ENCODE assay signal across 1 cellular context in the genomic region with DNA sequence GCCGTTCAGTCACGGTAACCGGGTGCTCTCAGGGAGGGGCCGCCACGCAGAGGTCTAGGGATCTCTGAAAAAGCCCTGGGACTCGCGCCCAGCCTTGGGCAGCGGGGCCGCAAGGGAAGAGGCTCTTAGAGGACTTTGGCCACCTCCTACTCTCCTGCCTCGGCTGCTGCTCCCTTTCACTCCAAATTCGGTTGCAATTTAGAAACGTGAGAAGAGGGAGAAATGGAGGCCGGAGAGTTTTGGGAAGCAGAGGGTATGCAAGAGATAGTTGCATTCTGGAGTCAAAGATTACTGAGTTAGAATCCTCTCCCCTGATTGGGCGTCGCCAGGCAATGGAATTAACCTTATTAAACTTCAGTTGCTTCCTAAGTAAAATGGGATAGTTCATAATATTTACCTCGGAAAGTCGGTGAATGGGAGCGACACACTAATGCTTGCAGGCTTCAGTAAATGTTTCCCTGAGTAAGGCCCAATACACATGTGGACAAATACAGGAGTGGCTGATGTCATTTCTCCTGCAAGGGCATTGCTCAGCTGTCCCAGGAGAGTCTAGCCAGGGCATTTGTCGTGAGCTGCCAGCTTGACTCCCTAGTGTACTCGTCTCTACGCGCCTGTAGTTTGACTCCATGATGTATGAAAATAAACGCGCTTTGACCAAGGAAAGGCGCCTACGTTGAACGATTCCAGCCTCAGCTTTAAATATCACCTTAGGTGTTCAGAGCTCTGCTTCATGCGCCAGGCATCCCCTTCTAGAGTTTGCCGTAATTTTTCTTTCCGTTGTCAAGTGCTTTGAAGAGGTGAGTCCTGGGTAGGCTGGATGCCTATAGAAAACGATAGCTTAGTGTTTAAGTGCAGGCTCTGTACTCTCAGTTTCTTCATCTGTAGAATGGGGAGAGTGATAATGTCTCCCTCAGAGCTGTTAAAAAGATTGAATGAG.
TF ChIP-seq lines count a peak whose summit lies in the region.

No MANE protein-coding gene starts in this region.

TF ChIP-seq in HepG2, 621 proteins besides CTCF, POLR2A, EP300 and RAD21 (continued from another document and continues in another):
- TF ChIP-seq PRMT3 (CRISPR knock-in tag; IDR thresholded peaks at IDR 0.05; ENCODE audit: borderline replicate concordance, low read depth) = no peak
- peak; percentile 23; the same call in 1 of the 2 replicates for TF ChIP-seq ZNF768 (CRISPR knock-in tag; IDR thresholded peaks at IDR 0.05)
- TF ChIP-seq ZNF567 (CRISPR knock-in tag; IDR thresholded peaks at IDR 0.05; ENCODE audit: borderline replicate concordance) = no peak
- 0 out of 2 replicates have a peak, but pooled peaks have one; percentile 27 for TF ChIP-seq ZKSCAN8 (CRISPR knock-in tag; IDR thresholded peaks at IDR 0.05; ENCODE audit: borderline replicate concordance)
- TF ChIP-seq, protein P1, sequence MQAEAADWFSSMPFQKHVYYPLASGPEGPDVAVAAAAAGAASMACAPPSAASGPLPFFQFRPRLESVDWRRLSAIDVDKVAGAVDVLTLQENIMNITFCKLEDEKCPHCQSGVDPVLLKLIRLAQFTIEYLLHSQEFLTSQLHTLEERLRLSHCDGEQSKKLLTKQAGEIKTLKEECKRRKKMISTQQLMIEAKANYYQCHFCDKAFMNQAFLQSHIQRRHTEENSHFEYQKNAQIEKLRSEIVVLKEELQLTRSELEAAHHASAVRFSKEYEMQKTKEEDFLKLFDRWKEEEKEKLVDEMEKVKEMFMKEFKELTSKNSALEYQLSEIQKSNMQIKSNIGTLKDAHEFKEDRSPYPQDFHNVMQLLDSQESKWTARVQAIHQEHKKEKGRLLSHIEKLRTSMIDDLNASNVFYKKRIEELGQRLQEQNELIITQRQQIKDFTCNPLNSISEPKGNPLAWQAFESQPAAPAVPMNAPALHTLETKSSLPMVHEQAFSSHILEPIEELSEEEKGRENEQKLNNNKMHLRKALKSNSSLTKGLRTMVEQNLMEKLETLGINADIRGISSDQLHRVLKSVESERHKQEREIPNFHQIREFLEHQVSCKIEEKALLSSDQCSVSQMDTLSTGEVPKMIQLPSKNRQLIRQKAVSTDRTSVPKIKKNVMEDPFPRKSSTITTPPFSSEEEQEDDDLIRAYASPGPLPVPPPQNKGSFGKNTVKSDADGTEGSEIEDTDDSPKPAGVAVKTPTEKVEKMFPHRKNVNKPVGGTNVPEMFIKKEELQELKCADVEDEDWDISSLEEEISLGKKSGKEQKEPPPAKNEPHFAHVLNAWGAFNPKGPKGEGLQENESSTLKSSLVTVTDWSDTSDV (CRISPR knock-in tag; IDR thresholded peaks at IDR 0.05) = no peak
- no peak for TF ChIP-seq GZF1 (CRISPR knock-in tag; IDR thresholded peaks at IDR 0.05)
- no peak; the same call in 1 of the 2 replicates for TF ChIP-seq ZIK1 (CRISPR knock-in tag; IDR thresholded peaks at IDR 0.05; ENCODE audit: borderline replicate concordance, low read depth)
- TF ChIP-seq NCOA2 (CRISPR knock-in tag; IDR thresholded peaks at IDR 0.05) = peak; percentile 22; the same call in 1 of the 2 replicates
- no peak for TF ChIP-seq SOX5 (CRISPR knock-in tag; IDR thresholded peaks at IDR 0.05; ENCODE audit: borderline replicate concordance)
- TF ChIP-seq ZNF296 (CRISPR knock-in tag; conservative IDR thresholded peaks at IDR 0.05) = 0 out of 2 replicates have a peak, but pooled peaks have one; percentile 28
- 0 out of 2 replicates have a peak, but pooled peaks have one; percentile 13 for TF ChIP-seq ZNF891 (CRISPR knock-in tag; IDR thresholded peaks at IDR 0.05)
- no peak for TF ChIP-seq DPF2 (CRISPR knock-in tag; IDR thresholded peaks at IDR 0.05; ENCODE audit: borderline replicate concordance, low read depth)
- TF ChIP-seq NFYB (CRISPR knock-in tag; IDR thresholded peaks at IDR 0.05) = no peak
- TF ChIP-seq, protein P2, sequence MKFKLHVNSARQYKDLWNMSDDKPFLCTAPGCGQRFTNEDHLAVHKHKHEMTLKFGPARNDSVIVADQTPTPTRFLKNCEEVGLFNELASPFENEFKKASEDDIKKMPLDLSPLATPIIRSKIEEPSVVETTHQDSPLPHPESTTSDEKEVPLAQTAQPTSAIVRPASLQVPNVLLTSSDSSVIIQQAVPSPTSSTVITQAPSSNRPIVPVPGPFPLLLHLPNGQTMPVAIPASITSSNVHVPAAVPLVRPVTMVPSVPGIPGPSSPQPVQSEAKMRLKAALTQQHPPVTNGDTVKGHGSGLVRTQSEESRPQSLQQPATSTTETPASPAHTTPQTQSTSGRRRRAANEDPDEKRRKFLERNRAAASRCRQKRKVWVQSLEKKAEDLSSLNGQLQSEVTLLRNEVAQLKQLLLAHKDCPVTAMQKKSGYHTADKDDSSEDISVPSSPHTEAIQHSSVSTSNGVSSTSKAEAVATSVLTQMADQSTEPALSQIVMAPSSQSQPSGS (CRISPR knock-in tag; IDR thresholded peaks at IDR 0.05) = no peak; the same call in 1 of the 2 replicates
- TF ChIP-seq NFATC3 (CRISPR knock-in tag; IDR thresholded peaks at IDR 0.05) = no peak
- 0 out of 2 replicates have a peak, but pooled peaks have one; percentile 11 for TF ChIP-seq EED (CRISPR knock-in tag; IDR thresholded peaks at IDR 0.05)
- peak; percentile 64; the same call in 1 of the 2 replicates for TF ChIP-seq CEBPG (CRISPR knock-in tag; IDR thresholded peaks at IDR 0.05)
- TF ChIP-seq NCOA5 (CRISPR knock-in tag; IDR thresholded peaks at IDR 0.05) = no peak
- peak; percentile 87 for TF ChIP-seq SRY (CRISPR knock-in tag; IDR thresholded peaks at IDR 0.05)
- TF ChIP-seq, protein P3, sequence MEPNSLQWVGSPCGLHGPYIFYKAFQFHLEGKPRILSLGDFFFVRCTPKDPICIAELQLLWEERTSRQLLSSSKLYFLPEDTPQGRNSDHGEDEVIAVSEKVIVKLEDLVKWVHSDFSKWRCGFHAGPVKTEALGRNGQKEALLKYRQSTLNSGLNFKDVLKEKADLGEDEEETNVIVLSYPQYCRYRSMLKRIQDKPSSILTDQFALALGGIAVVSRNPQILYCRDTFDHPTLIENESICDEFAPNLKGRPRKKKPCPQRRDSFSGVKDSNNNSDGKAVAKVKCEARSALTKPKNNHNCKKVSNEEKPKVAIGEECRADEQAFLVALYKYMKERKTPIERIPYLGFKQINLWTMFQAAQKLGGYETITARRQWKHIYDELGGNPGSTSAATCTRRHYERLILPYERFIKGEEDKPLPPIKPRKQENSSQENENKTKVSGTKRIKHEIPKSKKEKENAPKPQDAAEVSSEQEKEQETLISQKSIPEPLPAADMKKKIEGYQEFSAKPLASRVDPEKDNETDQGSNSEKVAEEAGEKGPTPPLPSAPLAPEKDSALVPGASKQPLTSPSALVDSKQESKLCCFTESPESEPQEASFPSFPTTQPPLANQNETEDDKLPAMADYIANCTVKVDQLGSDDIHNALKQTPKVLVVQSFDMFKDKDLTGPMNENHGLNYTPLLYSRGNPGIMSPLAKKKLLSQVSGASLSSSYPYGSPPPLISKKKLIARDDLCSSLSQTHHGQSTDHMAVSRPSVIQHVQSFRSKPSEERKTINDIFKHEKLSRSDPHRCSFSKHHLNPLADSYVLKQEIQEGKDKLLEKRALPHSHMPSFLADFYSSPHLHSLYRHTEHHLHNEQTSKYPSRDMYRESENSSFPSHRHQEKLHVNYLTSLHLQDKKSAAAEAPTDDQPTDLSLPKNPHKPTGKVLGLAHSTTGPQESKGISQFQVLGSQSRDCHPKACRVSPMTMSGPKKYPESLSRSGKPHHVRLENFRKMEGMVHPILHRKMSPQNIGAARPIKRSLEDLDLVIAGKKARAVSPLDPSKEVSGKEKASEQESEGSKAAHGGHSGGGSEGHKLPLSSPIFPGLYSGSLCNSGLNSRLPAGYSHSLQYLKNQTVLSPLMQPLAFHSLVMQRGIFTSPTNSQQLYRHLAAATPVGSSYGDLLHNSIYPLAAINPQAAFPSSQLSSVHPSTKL (CRISPR knock-in tag; IDR thresholded peaks at IDR 0.05) = 0 out of 2 replicates have a peak, but pooled peaks have one; percentile 2
- TF ChIP-seq FOXA3 (CRISPR knock-in tag; IDR thresholded peaks at IDR 0.05) = peak; percentile 53
- peak; percentile 37; the same call in 1 of the 2 replicates for TF ChIP-seq ZNF598 (CRISPR knock-in tag; IDR thresholded peaks at IDR 0.05; ENCODE audit: borderline replicate concordance)
- TF ChIP-seq, protein P4, sequence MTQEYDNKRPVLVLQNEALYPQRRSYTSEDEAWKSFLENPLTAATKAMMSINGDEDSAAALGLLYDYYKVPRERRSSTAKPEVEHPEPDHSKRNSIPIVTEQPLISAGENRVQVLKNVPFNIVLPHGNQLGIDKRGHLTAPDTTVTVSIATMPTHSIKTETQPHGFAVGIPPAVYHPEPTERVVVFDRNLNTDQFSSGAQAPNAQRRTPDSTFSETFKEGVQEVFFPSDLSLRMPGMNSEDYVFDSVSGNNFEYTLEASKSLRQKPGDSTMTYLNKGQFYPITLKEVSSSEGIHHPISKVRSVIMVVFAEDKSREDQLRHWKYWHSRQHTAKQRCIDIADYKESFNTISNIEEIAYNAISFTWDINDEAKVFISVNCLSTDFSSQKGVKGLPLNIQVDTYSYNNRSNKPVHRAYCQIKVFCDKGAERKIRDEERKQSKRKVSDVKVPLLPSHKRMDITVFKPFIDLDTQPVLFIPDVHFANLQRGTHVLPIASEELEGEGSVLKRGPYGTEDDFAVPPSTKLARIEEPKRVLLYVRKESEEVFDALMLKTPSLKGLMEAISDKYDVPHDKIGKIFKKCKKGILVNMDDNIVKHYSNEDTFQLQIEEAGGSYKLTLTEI (CRISPR knock-in tag; conservative IDR thresholded peaks at IDR 0.05) = no peak
- TF ChIP-seq, protein P5, sequence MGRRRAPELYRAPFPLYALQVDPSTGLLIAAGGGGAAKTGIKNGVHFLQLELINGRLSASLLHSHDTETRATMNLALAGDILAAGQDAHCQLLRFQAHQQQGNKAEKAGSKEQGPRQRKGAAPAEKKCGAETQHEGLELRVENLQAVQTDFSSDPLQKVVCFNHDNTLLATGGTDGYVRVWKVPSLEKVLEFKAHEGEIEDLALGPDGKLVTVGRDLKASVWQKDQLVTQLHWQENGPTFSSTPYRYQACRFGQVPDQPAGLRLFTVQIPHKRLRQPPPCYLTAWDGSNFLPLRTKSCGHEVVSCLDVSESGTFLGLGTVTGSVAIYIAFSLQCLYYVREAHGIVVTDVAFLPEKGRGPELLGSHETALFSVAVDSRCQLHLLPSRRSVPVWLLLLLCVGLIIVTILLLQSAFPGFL (CRISPR knock-in tag; IDR thresholded peaks at IDR 0.05) = peak; percentile 17; the same call in 1 of the 2 replicates
- TF ChIP-seq, protein P6, sequence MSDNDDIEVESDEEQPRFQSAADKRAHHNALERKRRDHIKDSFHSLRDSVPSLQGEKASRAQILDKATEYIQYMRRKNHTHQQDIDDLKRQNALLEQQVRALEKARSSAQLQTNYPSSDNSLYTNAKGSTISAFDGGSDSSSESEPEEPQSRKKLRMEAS (IDR thresholded peaks at IDR 0.05) = peak; percentile 36
- no peak for TF ChIP-seq TARDBP (CRISPR knock-in tag; IDR thresholded peaks at IDR 0.05)
- no peak for TF ChIP-seq SSRP1 (CRISPR knock-in tag; IDR thresholded peaks at IDR 0.05)
- no peak for TF ChIP-seq PAX8 (CRISPR knock-in tag; IDR thresholded peaks at IDR 0.05; ENCODE audit: borderline replicate concordance)
- TF ChIP-seq ZFAT (CRISPR knock-in tag; conservative IDR thresholded peaks at IDR 0.05) = no peak
- no peak for TF ChIP-seq ZNF143 (CRISPR knock-in tag; IDR thresholded peaks at IDR 0.05)
- no peak for TF ChIP-seq TEAD3 (CRISPR knock-in tag; optimal IDR thresholded peaks at IDR 0.05; ENCODE audit: borderline replicate concordance)
- TF ChIP-seq, protein P7, sequence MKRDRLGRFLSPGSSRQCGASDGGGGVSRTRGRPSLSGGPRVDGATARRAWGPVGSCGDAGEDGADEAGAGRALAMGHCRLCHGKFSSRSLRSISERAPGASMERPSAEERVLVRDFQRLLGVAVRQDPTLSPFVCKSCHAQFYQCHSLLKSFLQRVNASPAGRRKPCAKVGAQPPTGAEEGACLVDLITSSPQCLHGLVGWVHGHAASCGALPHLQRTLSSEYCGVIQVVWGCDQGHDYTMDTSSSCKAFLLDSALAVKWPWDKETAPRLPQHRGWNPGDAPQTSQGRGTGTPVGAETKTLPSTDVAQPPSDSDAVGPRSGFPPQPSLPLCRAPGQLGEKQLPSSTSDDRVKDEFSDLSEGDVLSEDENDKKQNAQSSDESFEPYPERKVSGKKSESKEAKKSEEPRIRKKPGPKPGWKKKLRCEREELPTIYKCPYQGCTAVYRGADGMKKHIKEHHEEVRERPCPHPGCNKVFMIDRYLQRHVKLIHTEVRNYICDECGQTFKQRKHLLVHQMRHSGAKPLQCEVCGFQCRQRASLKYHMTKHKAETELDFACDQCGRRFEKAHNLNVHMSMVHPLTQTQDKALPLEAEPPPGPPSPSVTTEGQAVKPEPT (CRISPR knock-in tag; IDR thresholded peaks at IDR 0.05; ENCODE audit: low read depth) = no peak
- TF ChIP-seq ZNF775 (CRISPR knock-in tag; IDR thresholded peaks at IDR 0.05; ENCODE audit: borderline replicate concordance) = no peak
- TF ChIP-seq FOSL1 (CRISPR knock-in tag; IDR thresholded peaks at IDR 0.05; ENCODE audit: borderline replicate concordance) = no peak
- TF ChIP-seq FOXA1 (IDR thresholded peaks at IDR 0.05) = no peak
- TF ChIP-seq FOXA1 (CRISPR knock-in tag; IDR thresholded peaks at IDR 0.05) = peak; percentile 38; the same call in 1 of the 2 replicates
- 0 out of 2 replicates have a peak, but pooled peaks have one; percentile 58 for TF ChIP-seq MAF1 (CRISPR knock-in tag; IDR thresholded peaks at IDR 0.05; ENCODE audit: borderline replicate concordance)
- no peak for TF ChIP-seq SP1 (IDR thresholded peaks at IDR 0.05)
- TF ChIP-seq SP1 (CRISPR knock-in tag; IDR thresholded peaks at IDR 0.05) = 0 out of 2 replicates have a peak, but pooled peaks have one; percentile 7
- TF ChIP-seq XRCC5 (optimal IDR thresholded peaks at IDR 0.05; ENCODE audit: low read length) = no peak
- TF ChIP-seq KDM3A (CRISPR knock-in tag; IDR thresholded peaks at IDR 0.05; ENCODE audit: low read depth) = no peak
- TF ChIP-seq ZKSCAN1 (IDR thresholded peaks at IDR 0.05; ENCODE audit: low read length) = no peak
- no peak for TF ChIP-seq ZNF549 (CRISPR knock-in tag; IDR thresholded peaks at IDR 0.05)
- TF ChIP-seq JUND (CRISPR knock-in tag; IDR thresholded peaks at IDR 0.05) = no peak; the same call in 1 of the 2 replicates
- 0 out of 2 replicates have a peak, but pooled peaks have one; percentile 75 for TF ChIP-seq SP140L (CRISPR knock-in tag; IDR thresholded peaks at IDR 0.05; ENCODE audit: borderline replicate concordance)
- peak; percentile 37; the same call in 1 of the 2 replicates for TF ChIP-seq NFKBIZ (CRISPR knock-in tag; IDR thresholded peaks at IDR 0.05)
- 0 out of 2 replicates have a peak, but pooled peaks have one; percentile 71 for TF ChIP-seq ZSCAN30 (CRISPR knock-in tag; IDR thresholded peaks at IDR 0.05)
- TF ChIP-seq DNMT3B (CRISPR knock-in tag; conservative IDR thresholded peaks at IDR 0.05) = no peak
- 0 out of 2 replicates have a peak, but pooled peaks have one; percentile 3 for TF ChIP-seq ZSCAN29 (CRISPR knock-in tag; conservative IDR thresholded peaks at IDR 0.05)
- TF ChIP-seq ZNF3 (CRISPR knock-in tag; IDR thresholded peaks at IDR 0.05) = no peak
- peak; percentile 35; the same call in 1 of the 2 replicates for TF ChIP-seq KMT2A (CRISPR knock-in tag; IDR thresholded peaks at IDR 0.05)
- TF ChIP-seq, protein P8, sequence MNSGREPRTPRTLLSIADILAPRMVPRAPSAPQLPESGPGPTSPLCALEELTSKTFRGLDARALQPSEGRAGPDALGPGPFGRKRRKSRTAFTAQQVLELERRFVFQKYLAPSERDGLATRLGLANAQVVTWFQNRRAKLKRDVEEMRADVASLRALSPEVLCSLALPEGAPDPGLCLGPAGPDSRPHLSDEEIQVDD (CRISPR knock-in tag; IDR thresholded peaks at IDR 0.05; ENCODE audit: borderline replicate concordance) = no peak
